In genomic region chr2:100064592-100065006, GRCh38 we compare ENCODE assay signal across 1 cellular context.
TF ChIP-seq lines count a peak whose summit lies in the region.

No MANE protein-coding gene starts in this region.

TF ChIP-seq in K562, 482 proteins besides CTCF, POLR2A, EP300 and RAD21 (continued from another document):
- no peak for TF ChIP-seq ZNF318 (IDR thresholded peaks at IDR 0.05; ENCODE audit: borderline replicate concordance in 1 of 2, low read depth in 1 of 2)
- peak; percentile 18; the same call in 1 of the 2 replicates for TF ChIP-seq C11orf30 (IDR thresholded peaks at IDR 0.05; ENCODE audit: low read depth)
- no peak for TF ChIP-seq ASH1L (IDR thresholded peaks at IDR 0.05; ENCODE audit: borderline replicate concordance, low read depth, partially characterized antibody)
- no peak for TF ChIP-seq ZNF217 (CRISPR knock-in tag; IDR thresholded peaks at IDR 0.05)
- TF ChIP-seq TEAD1 (CRISPR knock-in tag; IDR thresholded peaks at IDR 0.05): no peak
- TF ChIP-seq E2F4 (CRISPR knock-in tag; IDR thresholded peaks at IDR 0.05; ENCODE audit: low read depth): no peak
- TF ChIP-seq JUN (IDR thresholded peaks at IDR 0.05; ENCODE audit: borderline replicate concordance, low read depth, low read length): no peak
- no peak for TF ChIP-seq JUN (CRISPR knock-in tag; IDR thresholded peaks at IDR 0.05; ENCODE audit: borderline replicate concordance)
- no peak for TF ChIP-seq NCOA1 (IDR thresholded peaks at IDR 0.05; ENCODE audit: low read depth)
- no peak for TF ChIP-seq ZNF277 (CRISPR knock-in tag; IDR thresholded peaks at IDR 0.05; ENCODE audit: borderline replicate concordance)
- TF ChIP-seq NFXL1 (CRISPR knock-in tag; IDR thresholded peaks at IDR 0.05): no peak
- TF ChIP-seq KLF6 (CRISPR knock-in tag; IDR thresholded peaks at IDR 0.05; ENCODE audit: borderline replicate concordance): no peak
- peak in 1 of 2 experiments; percentile 75; a peak in 2 of 4 replicates for TF ChIP-seq FOXA3 (CRISPR knock-in tag; conservative IDR thresholded peaks at IDR 0.05 in 1 of 2, IDR thresholded peaks at IDR 0.05 in 1 of 2)
- peak; percentile 46 for TF ChIP-seq NFE2 (IDR thresholded peaks at IDR 0.05; ENCODE audit: low read depth)
- TF ChIP-seq ZNF24 (IDR thresholded peaks at IDR 0.05): no peak
- no peak for TF ChIP-seq ZEB2 (IDR thresholded peaks at IDR 0.05)
- TF ChIP-seq BACH1 (tag; IDR thresholded peaks at IDR 0.05): no peak
- TF ChIP-seq ZNF766 (CRISPR knock-in tag; conservative IDR thresholded peaks at IDR 0.05): peak; percentile 81
- no peak for TF ChIP-seq ZNF655 (CRISPR knock-in tag; IDR thresholded peaks at IDR 0.05)
- no peak for TF ChIP-seq TRIM24 (IDR thresholded peaks at IDR 0.05)
- TF ChIP-seq ZNF12 (CRISPR knock-in tag; IDR thresholded peaks at IDR 0.05): no peak
TF ChIP-seq in K562: peak in this region for 6.
